In genomic region chr4:151099226-151099975, GRCh38 we compare ENCODE assay signal across 8 cellular contexts. TPM values are rescaled to one million over a fixed set of nuclear protein-coding genes. Genes with fewer than 3 reads are reported as not detected.
DNase-seq lines count a peak whose midpoint lies in the region; ATAC-seq, FAIRE-seq and TF ChIP-seq lines count a peak whose summit lies in the region.

RPS3A (plus strand) TSS chr4:151099628; CDS start chr4:151099653, 25 bp downstream.

- H3K36me3 ChIP-seq in left ventricle myocardium inferior, result peaks cover 39% of the 10 kb centered on the region
- H3K36me3 ChIP-seq in psoas muscle (ENCODE audit: insufficient read depth in 1 of 2, low read depth in 1 of 2), result peaks cover 4 to 40% of the 10 kb centered on the region in 2 donors
- no peaks in the 10 kb centered on the region for H3K36me3 ChIP-seq in uterus

- H3K27me3 ChIP-seq in left ventricle myocardium inferior (ENCODE audit: low read depth) (no peaks in the 10 kb centered on the region), psoas muscle (ENCODE audit: insufficient read depth in 3 of 3, low read length in 2 of 3) (no peaks in the 10 kb centered on the region), uterus (no peaks in the 10 kb centered on the region)

- H3K9me3 ChIP-seq in left ventricle myocardium inferior (replicated peaks) (no peaks in the 10 kb centered on the region), psoas muscle (no peaks in the 10 kb centered on the region), uterus (no peaks in the 10 kb centered on the region)

- DNase-seq in GM12891 (ENCODE audit: insufficient read length, low spot score) (peak; percentile 73), NCI-H146 (lab: John Stamatoyannopoulos, UW) (peak; percentile 92), amniotic stem cell (lab: John Stamatoyannopoulos, UW) (peak; percentile 86), left ventricle myocardium inferior (peak; percentile 97), psoas muscle (peak; percentile 95 to 98), uterus (peak; percentile 96 to 97)

- ATAC-seq in HG02852 (IDR thresholded peaks at IDR 0.05; ENCODE audit: unreplicated experiment) (peak; percentile 91), psoas muscle (peak; percentile 98 to 99 (median 98))

- peak; percentile 99 for TF ChIP-seq POLR2A in GM12891 (IDR thresholded peaks at IDR 0.05; ENCODE audit: low read depth, low read length)
- TF ChIP-seq POLR2A in uterus (IDR thresholded peaks at IDR 0.05), result peak; percentile 64 to 76

- H3K4me1 ChIP-seq in left ventricle myocardium inferior, result peaks cover 47% of the 10 kb centered on the region
- peaks cover 19% of the 10 kb centered on the region for H3K4me1 ChIP-seq in psoas muscle
- no peaks in the 10 kb centered on the region for H3K4me1 ChIP-seq in uterus

- H3K27ac ChIP-seq in left ventricle myocardium inferior (replicated peaks) (peak within 1 kb of the TSS; percentile 82), psoas muscle (peak within 1 kb of the TSS; percentile 95), uterus (peak within 1 kb of the TSS; percentile 89 to 94)

- H3K4me3 ChIP-seq in left ventricle myocardium inferior, result peak within 1 kb of the TSS; percentile 84
- peak within 1 kb of the TSS; percentile 96 for H3K4me3 ChIP-seq in psoas muscle
- peak within 1 kb of the TSS; percentile 75 to 77 for H3K4me3 ChIP-seq in uterus

- 1% methylated on average over 68 to 69 of the region's 69 CpGs for WGBS in psoas muscle, 3 donors

- intact Hi-C loops in T-helper 1 cell treated with Interleukin-12 subunit alpha and Interleukin-12 subunit beta and Interleukin-4 antibody, amounts not matched to agents 30 ng/mL and 1 ng/mL, for 36 hours (cut with micrococcal nuclease), result loop anchor here (1.0 to 10.0 kb wide), 14 partner anchors 18 to 1985 kb away; partner anchors contain the start of genes ARFIP1, FBXW7, GATB and LRBA
- intact Hi-C loops in left ventricle myocardium inferior (cut with micrococcal nuclease) (no loop called here), psoas muscle (cut with DNase I) (loop anchor here in 1 of 2 donors (5.0 kb wide), 1 partner anchor 1683 kb away; no protein-coding TSS in a partner anchor), uterus (cut with DNase I; ENCODE audit: low total_unique reads) (no loop called here)

- FAIRE-seq in GM12891 (lab: Jason Lieb, UNC), result peak; percentile 97

- TF ChIP-seq CTCF in left ventricle myocardium inferior (IDR thresholded peaks at IDR 0.05; ENCODE audit: borderline replicate concordance) (peak; percentile 89), psoas muscle (IDR thresholded peaks at IDR 0.05) (peak; percentile 69), uterus (IDR thresholded peaks at IDR 0.05) (peak; percentile 85 to 97 (median 88))

TF ChIP-seq in GM12891, 5 proteins besides CTCF, POLR2A, EP300 and RAD21:
- peak; percentile 76 for TF ChIP-seq POU2F2 (IDR thresholded peaks at IDR 0.05; ENCODE audit: low read depth, low read length)
- TF ChIP-seq POLR2AphosphoS5 (IDR thresholded peaks at IDR 0.05; ENCODE audit: low read depth, low read length), result peak; percentile 99
- TF ChIP-seq TAF1 (IDR thresholded peaks at IDR 0.05; ENCODE audit: low read depth, low read length), result peak; percentile 99
- TF ChIP-seq SPI1 (IDR thresholded peaks at IDR 0.05; ENCODE audit: low read depth, low read length), result peak; percentile 76
- TF ChIP-seq PAX5 (IDR thresholded peaks at IDR 0.05; ENCODE audit: insufficient read depth, low read length, severe bottlenecking), result peak; percentile 69
TF ChIP-seq in GM12891: peak in this region for 5.

RNA-seq across cellular contexts. Expression of gene RPS3A, which starts in this region (rescaled TPM):
- polyA plus RNA-seq in GM12891 (2012; ENCODE audit: low read depth, missing spikeins), result 4,824 TPM
- total RNA-seq in T-helper 1 cell treated with Interleukin-12 subunit alpha and Interleukin-12 subunit beta and Interleukin-4 antibody, amounts not matched to agents 30 ng/mL and 1 ng/mL, for 36 hours, result 1,373 and 1,443 TPM in 2 replicates
- total RNA-seq in left ventricle myocardium inferior, result 1,043 TPM
- total RNA-seq in psoas muscle, result 1,000 to 10,000 TPM in 1 of 4 donors, 100 to 1,000 TPM in 3; 841 to 1,071 (median 926) TPM
- polyA plus RNA-seq in psoas muscle, result 1,000 to 10,000 TPM; 1,821 to 2,333 (median 2,087) TPM
- total RNA-seq in uterus, result over 10,000 TPM in 2 of 4 donors, 1,000 to 10,000 TPM in 2; 2,740 to 15,349 (median 8,137) TPM

Comparison
In these comparisons a context has a peak if more than half of its experiments do, and no peak if none do; other contexts are left out.
1. Peak in every context shown above with its lines: DNase-seq, ATAC-seq, H3K4me3 ChIP-seq and H3K27ac ChIP-seq.